ENCODE assay signal across 20 cellular contexts in genomic region chr6:92541457-92542060, GRCh38.
"Had no signal": no experiment of that assay in that cellular context is flagged by ENCODE, and none has a peak within 500 bp of the region (broad histone marks: within the 10 kb centered on the region; RNA-seq: fewer than 3 reads in every experiment).

No MANE protein-coding gene starts in this region.

- H3K36me3 ChIP-seq: esophagus muscularis mucosa, left ventricle myocardium inferior, prostate gland, right lobe of liver had no signal

- ATAC-seq: activated CD8-positive, alpha-beta T cell treated with anti-CD3 and anti-CD28 coated beads for 36 hours; activated T-helper 17 cell treated with anti-CD3 and anti-CD28 coated beads, Interleukin-2, amount 50 U/mL, for 72 hours; mucosa of descending colon; naive thymus-derived CD8-positive, alpha-beta T cell; right lobe of liver; stimulated activated effector memory CD8-positive, alpha-beta T cell treated with anti-CD3 and anti-CD28 coated beads, Interleukin-12 subunit alpha, Interleukin-12 subunit beta, amount 100 ng/mL, for 72 hours had no signal

- H3K4me1 Mint-ChIP-seq: activated CD4-positive, alpha-beta T cell treated with anti-CD3 and anti-CD28 coated beads, Interleukin-2, amount 10 ng/mL, durations not matched to agents 24 days and 14 days; activated naive CD8-positive, alpha-beta T cell treated with anti-CD3 and anti-CD28 coated beads, Interleukin-2, amount 10 ng/mL, durations not matched to agents 7 days and 5 days; activated T-helper 17 cell treated with anti-CD3 and anti-CD28 coated beads, Interleukin-2, amount 50 U/mL, for 72 hours; naive thymus-derived CD8-positive, alpha-beta T cell; stimulated activated effector memory CD8-positive, alpha-beta T cell treated with anti-CD3 and anti-CD28 coated beads, Interleukin-12 subunit alpha, Interleukin-12 subunit beta, amount 100 ng/mL, for 72 hours had no signal

- H3K27ac ChIP-seq: esophagus muscularis mucosa, left ventricle myocardium inferior, prostate gland, right lobe of liver, testis had no signal

- H3K9me3 ChIP-seq: esophagus muscularis mucosa, left ventricle myocardium inferior, mucosa of descending colon, prostate gland, right lobe of liver, testis had no signal

- H3K27me3 ChIP-seq: esophagus muscularis mucosa, right lobe of liver, testis had no signal

- H3K27me3 Mint-ChIP-seq: activated CD4-positive, alpha-beta T cell treated with anti-CD3 and anti-CD28 coated beads, Interleukin-2, amount 10 ng/mL, durations not matched to agents 24 days and 14 days; activated CD8-positive, alpha-beta T cell treated with anti-CD3 and anti-CD28 coated beads for 36 hours; activated naive CD8-positive, alpha-beta T cell treated with anti-CD3 and anti-CD28 coated beads, Interleukin-2, amount 10 ng/mL, durations not matched to agents 7 days and 5 days; activated T-helper 17 cell treated with anti-CD3 and anti-CD28 coated beads, Interleukin-2, amount 50 U/mL, for 72 hours; naive thymus-derived CD8-positive, alpha-beta T cell; type B pancreatic cell had no signal

- DNase-seq: activated CD4-positive, alpha-beta T cell treated with anti-CD3 and anti-CD28 coated beads, Interleukin-2, amount 10 ng/mL, durations not matched to agents 24 days and 14 days; activated CD8-positive, alpha-beta T cell treated with anti-CD3 and anti-CD28 coated beads for 36 hours; activated naive CD4-positive, alpha-beta T cell; activated naive CD8-positive, alpha-beta T cell treated with anti-CD3 and anti-CD28 coated beads, Interleukin-2, amount 10 ng/mL, durations not matched to agents 7 days and 5 days; activated T-cell treated with anti-CD3 and anti-CD28 coated beads, Interleukin-2, amount 50 U/mL, for 1 hour; cerebellar nuclear complex; effector CD8-positive, alpha-beta T cell; hypothalamus; left ventricle myocardium inferior; mucosa of descending colon; naive thymus-derived CD8-positive, alpha-beta T cell; right lobe of liver; stimulated activated CD4-positive, alpha-beta T cell treated with anti-CD3 and anti-CD28 coated beads, Interleukin-4, amount 100 ng/mL, for 24 hours; testis had no signal

- H3K9me3 Mint-ChIP-seq: activated CD4-positive, alpha-beta T cell treated with anti-CD3 and anti-CD28 coated beads, Interleukin-2, amount 10 ng/mL, durations not matched to agents 24 days and 14 days; activated naive CD8-positive, alpha-beta T cell treated with anti-CD3 and anti-CD28 coated beads, Interleukin-2, amount 10 ng/mL, durations not matched to agents 7 days and 5 days; type B pancreatic cell had no signal

- H3K4me3 Mint-ChIP-seq: activated CD4-positive, alpha-beta T cell treated with anti-CD3 and anti-CD28 coated beads, Interleukin-2, amount 10 ng/mL, durations not matched to agents 24 days and 14 days; activated CD8-positive, alpha-beta T cell treated with anti-CD3 and anti-CD28 coated beads for 36 hours; activated naive CD8-positive, alpha-beta T cell treated with anti-CD3 and anti-CD28 coated beads, Interleukin-2, amount 10 ng/mL, durations not matched to agents 7 days and 5 days; activated T-helper 17 cell treated with anti-CD3 and anti-CD28 coated beads, Interleukin-2, amount 50 U/mL, for 72 hours; naive thymus-derived CD8-positive, alpha-beta T cell; stimulated activated effector memory CD8-positive, alpha-beta T cell treated with anti-CD3 and anti-CD28 coated beads, Interleukin-12 subunit alpha, Interleukin-12 subunit beta, amount 100 ng/mL, for 72 hours; type B pancreatic cell had no signal

- H3K27ac Mint-ChIP-seq: activated CD4-positive, alpha-beta T cell treated with anti-CD3 and anti-CD28 coated beads, Interleukin-2, amount 10 ng/mL, durations not matched to agents 24 days and 14 days; activated CD8-positive, alpha-beta T cell treated with anti-CD3 and anti-CD28 coated beads for 36 hours; activated naive CD8-positive, alpha-beta T cell treated with anti-CD3 and anti-CD28 coated beads, Interleukin-2, amount 10 ng/mL, durations not matched to agents 7 days and 5 days; activated T-helper 17 cell treated with anti-CD3 and anti-CD28 coated beads, Interleukin-2, amount 50 U/mL, for 72 hours; naive thymus-derived CD8-positive, alpha-beta T cell; stimulated activated effector memory CD8-positive, alpha-beta T cell treated with anti-CD3 and anti-CD28 coated beads, Interleukin-12 subunit alpha, Interleukin-12 subunit beta, amount 100 ng/mL, for 72 hours; type B pancreatic cell had no signal

- H3K4me3 ChIP-seq: esophagus muscularis mucosa, left ventricle myocardium inferior, mucosa of descending colon, prostate gland, right lobe of liver, testis had no signal

- H3K36me3 Mint-ChIP-seq: activated naive CD8-positive, alpha-beta T cell treated with anti-CD3 and anti-CD28 coated beads, Interleukin-2, amount 10 ng/mL, durations not matched to agents 7 days and 5 days; naive thymus-derived CD8-positive, alpha-beta T cell; stimulated activated effector memory CD8-positive, alpha-beta T cell treated with anti-CD3 and anti-CD28 coated beads, Interleukin-12 subunit alpha, Interleukin-12 subunit beta, amount 100 ng/mL, for 72 hours; type B pancreatic cell had no signal

- H3K4me1 ChIP-seq: esophagus muscularis mucosa, prostate gland, right lobe of liver, testis had no signal

- FAIRE-seq: keratinocyte had no signal
